Comparison of ENCODE assay signal across 8 cellular contexts in the genomic region with DNA sequence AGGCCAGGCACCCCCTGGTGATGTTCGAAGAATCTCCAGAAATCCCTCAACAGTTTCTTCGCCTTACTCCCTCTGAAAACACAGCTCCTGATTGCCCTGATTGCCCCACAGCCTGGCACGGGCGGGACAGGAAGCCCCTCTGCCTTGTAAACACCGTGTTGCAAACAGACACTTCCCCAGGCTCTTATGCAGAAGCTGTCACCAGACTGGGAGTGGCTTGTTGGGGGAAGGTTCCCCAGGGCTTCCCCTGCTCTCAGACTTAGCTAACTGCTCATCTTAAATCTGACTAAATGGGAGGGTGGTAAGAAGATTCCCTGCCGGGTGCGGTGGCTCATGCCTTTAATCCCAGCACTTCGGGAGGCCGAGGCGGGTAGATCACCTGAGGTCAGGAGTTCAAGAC. TPM values are rescaled to one million over a fixed set of nuclear protein-coding genes. Genes with fewer than 3 reads are reported as not detected.
DNase-seq lines count a peak whose midpoint lies in the region; ATAC-seq lines count a peak whose summit lies in the region.

No MANE protein-coding gene starts in this region.

- H3K4me1 Mint-ChIP-seq in activated naive CD4-positive, alpha-beta T cell treated with anti-CD3 and anti-CD28 coated beads for 36 hours (ENCODE audit: low read depth) = peaks cover 95% of the 10 kb centered on the region
- peaks cover 49 to 89% (median 86%) of the 10 kb centered on the region in 3 donors for H3K4me1 Mint-ChIP-seq in naive B cell

- H3K4me3 Mint-ChIP-seq in activated naive CD4-positive, alpha-beta T cell treated with anti-CD3 and anti-CD28 coated beads for 36 hours = peak overlapping the region; percentile 25
- peak overlapping the region; percentile 69 to 98 (median 88) for H3K4me3 Mint-ChIP-seq in naive B cell

- H3K27me3 Mint-ChIP-seq in activated naive CD4-positive, alpha-beta T cell treated with anti-CD3 and anti-CD28 coated beads for 36 hours (ENCODE audit: low read depth) = no peaks in the 10 kb centered on the region
- no peaks in the 10 kb centered on the region for H3K27me3 Mint-ChIP-seq in naive B cell

- ATAC-seq in GM19395 (IDR thresholded peaks at IDR 0.05; ENCODE audit: unreplicated experiment) (peak; percentile 55), naive B cell (ENCODE audit: low read depth in 2 of 2) (peak; percentile 99), HG03039 (IDR thresholded peaks at IDR 0.05; ENCODE audit: unreplicated experiment) (no peak), HG03354 (IDR thresholded peaks at IDR 0.05; ENCODE audit: poor library complexity, severe bottlenecking, unreplicated experiment) (no peak)

- intact Hi-C loops in activated naive CD4-positive, alpha-beta T cell treated with anti-CD3 and anti-CD28 coated beads for 36 hours (cut with micrococcal nuclease) = loop anchor here (1.0 kb wide), 1 partner anchor 15 kb away; no protein-coding TSS in a partner anchor

- peaks cover 15% of the 10 kb centered on the region for H3K9me3 Mint-ChIP-seq in activated naive CD4-positive, alpha-beta T cell treated with anti-CD3 and anti-CD28 coated beads for 36 hours
- H3K9me3 Mint-ChIP-seq in naive B cell = no peaks in the 10 kb centered on the region

- peak overlapping the region; percentile 83 for H3K27ac Mint-ChIP-seq in activated naive CD4-positive, alpha-beta T cell treated with anti-CD3 and anti-CD28 coated beads for 36 hours
- H3K27ac Mint-ChIP-seq in naive B cell = peak overlapping the region; percentile 94 to 100 (median 98)

- peaks cover 26% of the 10 kb centered on the region for H3K36me3 Mint-ChIP-seq in activated naive CD4-positive, alpha-beta T cell treated with anti-CD3 and anti-CD28 coated beads for 36 hours (ENCODE audit: low read depth)
- peaks cover 18 to 24% of the 10 kb centered on the region in 2 donors for H3K36me3 Mint-ChIP-seq in naive B cell

- DNase-seq in SIG-M5 treated with dmso at 0.1 percent for 504 hours (lab: John Stamatoyannopoulos, UW; ENCODE audit: unreplicated experiment) = peak; percentile 95
- DNase-seq in activated naive CD4-positive, alpha-beta T cell treated with anti-CD3 and anti-CD28 coated beads for 36 hours = peak; percentile 92
- DNase-seq in naive B cell = peak; percentile 83
- no peak for DNase-seq in NCI-H2029 (lab: John Stamatoyannopoulos, UW)
- no peak for DNase-seq in NCI-H2227 treated with DMSO at 0.1 percent for 48 hours (lab: John Stamatoyannopoulos, UW)

- CTCF ChIA-PET in activated naive CD4-positive, alpha-beta T cell treated with anti-CD3 and anti-CD28 coated beads for 36 hours (lab: Charles Lee) = interaction anchor here (0.5 to 1.1 kb wide), 5 partner anchors 9 to 319 kb away, joined by 3 to 7 read pairs (median 3); no protein-coding TSS in a partner anchor

RNA-seq across cellular contexts. Expression of a gene that starts 11.2 kb away (rescaled TPM):
- total RNA-seq in activated naive CD4-positive, alpha-beta T cell treated with anti-CD3 and anti-CD28 coated beads for 36 hours = 10 to 100 TPM; 15.9 to 18.1 TPM
- polyA plus RNA-seq in naive B cell (ENCODE audit: low read depth in 6 of 6) = 10 to 100 TPM in 3 of 6 donors, 1 to 10 TPM in 3; 9.7 to 24.8 (median 11.7) TPM

Comparison
In these comparisons a context has a peak if more than half of its experiments do, and no peak if none do; other contexts are left out.
1. ATAC-seq: peak in GM19395 (single experiment) and naive B cell (2 of 2); none in HG03039 (single experiment) and HG03354 (single experiment).
2. DNase-seq: peak in SIG-M5 treated with dmso at 0.1 percent for 504 hours (single experiment), activated naive CD4-positive, alpha-beta T cell treated with anti-CD3 and anti-CD28 coated beads for 36 hours (single experiment) and naive B cell (single experiment); none in NCI-H2029 (single experiment) and NCI-H2227 treated with DMSO at 0.1 percent for 48 hours (single experiment).